1 cellular context compared by ENCODE assay signal in the genomic region with DNA sequence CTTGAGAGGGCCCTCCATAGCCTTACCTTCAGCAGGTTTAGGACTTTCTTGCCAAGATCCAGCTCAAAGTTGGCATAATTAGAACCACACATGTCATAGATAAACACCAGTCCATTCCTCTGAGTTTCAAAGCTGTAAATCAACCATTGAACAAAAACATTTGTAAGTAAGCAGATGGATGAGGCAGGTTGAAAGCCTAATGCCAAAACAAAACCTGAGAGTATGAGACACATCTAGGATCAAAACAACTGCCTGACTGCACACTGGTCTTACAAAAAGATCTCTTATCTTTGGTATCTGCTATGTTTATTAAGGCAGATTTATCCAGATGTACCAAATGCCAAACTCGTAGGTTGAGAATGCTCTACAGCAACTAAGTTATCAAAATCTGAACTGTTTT.
TF ChIP-seq lines count a peak whose summit lies in the region.

No MANE protein-coding gene starts in this region.

TF ChIP-seq in HCT116, 20 proteins besides CTCF, POLR2A, EP300 and RAD21:
- TF ChIP-seq, protein P1, sequence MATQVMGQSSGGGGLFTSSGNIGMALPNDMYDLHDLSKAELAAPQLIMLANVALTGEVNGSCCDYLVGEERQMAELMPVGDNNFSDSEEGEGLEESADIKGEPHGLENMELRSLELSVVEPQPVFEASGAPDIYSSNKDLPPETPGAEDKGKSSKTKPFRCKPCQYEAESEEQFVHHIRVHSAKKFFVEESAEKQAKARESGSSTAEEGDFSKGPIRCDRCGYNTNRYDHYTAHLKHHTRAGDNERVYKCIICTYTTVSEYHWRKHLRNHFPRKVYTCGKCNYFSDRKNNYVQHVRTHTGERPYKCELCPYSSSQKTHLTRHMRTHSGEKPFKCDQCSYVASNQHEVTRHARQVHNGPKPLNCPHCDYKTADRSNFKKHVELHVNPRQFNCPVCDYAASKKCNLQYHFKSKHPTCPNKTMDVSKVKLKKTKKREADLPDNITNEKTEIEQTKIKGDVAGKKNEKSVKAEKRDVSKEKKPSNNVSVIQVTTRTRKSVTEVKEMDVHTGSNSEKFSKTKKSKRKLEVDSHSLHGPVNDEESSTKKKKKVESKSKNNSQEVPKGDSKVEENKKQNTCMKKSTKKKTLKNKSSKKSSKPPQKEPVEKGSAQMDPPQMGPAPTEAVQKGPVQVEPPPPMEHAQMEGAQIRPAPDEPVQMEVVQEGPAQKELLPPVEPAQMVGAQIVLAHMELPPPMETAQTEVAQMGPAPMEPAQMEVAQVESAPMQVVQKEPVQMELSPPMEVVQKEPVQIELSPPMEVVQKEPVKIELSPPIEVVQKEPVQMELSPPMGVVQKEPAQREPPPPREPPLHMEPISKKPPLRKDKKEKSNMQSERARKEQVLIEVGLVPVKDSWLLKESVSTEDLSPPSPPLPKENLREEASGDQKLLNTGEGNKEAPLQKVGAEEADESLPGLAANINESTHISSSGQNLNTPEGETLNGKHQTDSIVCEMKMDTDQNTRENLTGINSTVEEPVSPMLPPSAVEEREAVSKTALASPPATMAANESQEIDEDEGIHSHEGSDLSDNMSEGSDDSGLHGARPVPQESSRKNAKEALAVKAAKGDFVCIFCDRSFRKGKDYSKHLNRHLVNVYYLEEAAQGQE (IDR thresholded peaks at IDR 0.05; ENCODE audit: low read depth), result no peak
- TF ChIP-seq ELF1 (IDR thresholded peaks at IDR 0.05; ENCODE audit: borderline replicate concordance, low read depth) (no peak), JUND (IDR thresholded peaks at IDR 0.05) (no peak), SP1 (IDR thresholded peaks at IDR 0.05; ENCODE audit: low read depth) (no peak), POLR2AphosphoS5 (IDR thresholded peaks at IDR 0.05; ENCODE audit: low read depth, low read length) (no peak)
- TF ChIP-seq, protein P2, sequence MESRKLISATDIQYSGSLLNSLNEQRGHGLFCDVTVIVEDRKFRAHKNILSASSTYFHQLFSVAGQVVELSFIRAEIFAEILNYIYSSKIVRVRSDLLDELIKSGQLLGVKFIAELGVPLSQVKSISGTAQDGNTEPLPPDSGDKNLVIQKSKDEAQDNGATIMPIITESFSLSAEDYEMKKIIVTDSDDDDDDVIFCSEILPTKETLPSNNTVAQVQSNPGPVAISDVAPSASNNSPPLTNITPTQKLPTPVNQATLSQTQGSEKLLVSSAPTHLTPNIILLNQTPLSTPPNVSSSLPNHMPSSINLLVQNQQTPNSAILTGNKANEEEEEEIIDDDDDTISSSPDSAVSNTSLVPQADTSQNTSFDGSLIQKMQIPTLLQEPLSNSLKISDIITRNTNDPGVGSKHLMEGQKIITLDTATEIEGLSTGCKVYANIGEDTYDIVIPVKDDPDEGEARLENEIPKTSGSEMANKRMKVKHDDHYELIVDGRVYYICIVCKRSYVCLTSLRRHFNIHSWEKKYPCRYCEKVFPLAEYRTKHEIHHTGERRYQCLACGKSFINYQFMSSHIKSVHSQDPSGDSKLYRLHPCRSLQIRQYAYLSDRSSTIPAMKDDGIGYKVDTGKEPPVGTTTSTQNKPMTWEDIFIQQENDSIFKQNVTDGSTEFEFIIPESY (IDR thresholded peaks at IDR 0.05; ENCODE audit: extremely low read depth, insufficient replicate concordance, low read length), result no peak
